Comparison of ENCODE assay signal across 6 cellular contexts in the genomic region with DNA sequence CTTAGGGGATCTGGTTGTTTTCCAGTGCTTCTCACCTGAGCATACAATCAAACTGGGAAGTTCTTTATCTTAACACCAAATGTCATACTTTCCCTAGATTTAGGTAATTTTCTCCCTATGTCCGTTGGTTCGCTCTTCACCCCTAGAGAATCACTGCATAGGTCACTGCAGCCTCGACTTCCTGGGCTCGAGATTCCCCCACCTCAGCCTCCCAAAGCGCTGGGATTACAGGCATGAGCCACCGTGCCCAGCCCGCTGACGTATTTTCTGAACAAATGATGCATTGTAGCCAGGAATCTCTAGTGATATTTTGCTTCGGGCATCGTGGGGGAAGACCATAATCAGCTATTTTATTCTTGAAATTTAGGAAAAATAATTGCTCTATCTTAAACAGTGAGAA. TPM values are rescaled to one million over a fixed set of nuclear protein-coding genes. Genes with fewer than 3 reads are reported as not detected.
DNase-seq lines count a peak whose midpoint lies in the region; TF ChIP-seq lines count a peak whose summit lies in the region.

No MANE protein-coding gene starts in this region.

- peak overlapping the region; percentile 99 for H3K4me3 Mint-ChIP-seq in activated CD4-positive, alpha-beta memory T cell treated with anti-CD3 and anti-CD28 coated beads for 36 hours

- no peaks in the 10 kb centered on the region for H3K9me3 ChIP-seq in liver (ENCODE audit: control insufficient read depth in 4 of 4, low read length in 3 of 4)

- peak overlapping the region in 2 of 3 donors; percentile 49 to 97 for H3K4me3 ChIP-seq in liver (ENCODE audit: low read depth in 1 of 3, low read length in 3 of 3)

- WGBS in liver = 49% methylated on average over 10 of the region's 10 CpGs

- peaks cover 6 to 30% (median 23%) of the 10 kb centered on the region in 4 donors for H3K36me3 ChIP-seq in liver (ENCODE audit: control insufficient read depth in 4 of 4, insufficient read depth in 3 of 4, low read depth in 1 of 4, low read length in 3 of 4)

- intact Hi-C loops in activated CD4-positive, alpha-beta memory T cell treated with anti-CD3 and anti-CD28 coated beads for 36 hours (cut with micrococcal nuclease) = loop anchor here (5.0 kb wide), 4 partner anchors 202 to 517 kb away; a partner anchor contains a TSS

- no peak for TF ChIP-seq CTCF in liver (IDR thresholded peaks at IDR 0.05; ENCODE audit: low read depth, low read length, missing input control)

- CTCF ChIA-PET in activated CD4-positive, alpha-beta memory T cell treated with anti-CD3 and anti-CD28 coated beads for 36 hours (lab: Charles Lee) = interaction anchor here (0.6 to 6.9 kb wide), 7 partner anchors 12 to 354 kb away, joined by 3 to 168 read pairs (median 3); a partner anchor contains a TSS

- H3K4me1 ChIP-seq in liver (ENCODE audit: control insufficient read depth in 4 of 4, insufficient read depth in 4 of 4, low read length in 3 of 4) = peaks cover 13 to 28% (median 19%) of the 10 kb centered on the region in 4 donors

- peaks cover 53% of the 10 kb centered on the region for H3K36me3 Mint-ChIP-seq in activated CD4-positive, alpha-beta memory T cell treated with anti-CD3 and anti-CD28 coated beads for 36 hours

- POLR2A ChIA-PET in activated CD4-positive, alpha-beta memory T cell treated with anti-CD3 and anti-CD28 coated beads for 36 hours (lab: Charles Lee) = interaction anchor here (1.0 to 6.7 kb wide), 4 partner anchors 9 to 334 kb away, joined by 3 to 101 read pairs (median 4); a partner anchor contains a TSS

- H3K27ac Mint-ChIP-seq in activated CD4-positive, alpha-beta memory T cell treated with anti-CD3 and anti-CD28 coated beads for 36 hours = peak overlapping the region; percentile 100

- no peaks in the 10 kb centered on the region for H3K27me3 ChIP-seq in liver (ENCODE audit: control insufficient read depth in 4 of 4, insufficient read depth in 4 of 4, low read length in 3 of 4)

- DNase-seq in Daoy (ENCODE audit: low read depth) (peak; percentile 57), NCI-H1417 treated with DMSO at 0.1 percent for 48 hours (lab: John Stamatoyannopoulos, UW) (no peak), KBM-7 (no peak)
- DNase-seq in activated CD4-positive, alpha-beta memory T cell treated with anti-CD3 and anti-CD28 coated beads for 36 hours = no peak
- no peak for DNase-seq in effector CD8-positive, alpha-beta T cell (lab: John Stamatoyannopoulos, UW)

- in situ Hi-C loops in KBM-7 (cut with MboI; ENCODE audit: low pct_unique_long_range_greater_than_20kb, low sequenced_read_pairs) = no loop called here

- no peaks in the 10 kb centered on the region for H3K27me3 Mint-ChIP-seq in activated CD4-positive, alpha-beta memory T cell treated with anti-CD3 and anti-CD28 coated beads for 36 hours

- H3K9me3 Mint-ChIP-seq in activated CD4-positive, alpha-beta memory T cell treated with anti-CD3 and anti-CD28 coated beads for 36 hours = no peaks in the 10 kb centered on the region

- peak overlapping the region; percentile 69 to 98 for H3K9ac ChIP-seq in liver (ENCODE audit: low read depth in 1 of 2, low read length in 2 of 2)

- TF ChIP-seq RAD21 in liver (IDR thresholded peaks at IDR 0.05) = no peak

- peaks cover 29% of the 10 kb centered on the region for H3K4me1 Mint-ChIP-seq in activated CD4-positive, alpha-beta memory T cell treated with anti-CD3 and anti-CD28 coated beads for 36 hours (ENCODE audit: low read depth)

- H3K27ac ChIP-seq in liver (ENCODE audit: low read depth in 1 of 2, low read length in 2 of 2) = peak overlapping the region; percentile 93 to 96

TF ChIP-seq in liver, 16 proteins besides CTCF, POLR2A, EP300 and RAD21:
- TF ChIP-seq JUND (IDR thresholded peaks at IDR 0.05) (no peak), TAF1 (conservative IDR thresholded peaks at IDR 0.05) (no peak), FOXA1 (IDR thresholded peaks at IDR 0.05) (no peak), EGR1 (IDR thresholded peaks at IDR 0.05; ENCODE audit: low read depth in 2 of 2) (no peak), YY1 (IDR thresholded peaks at IDR 0.05) (no peak), SP1 (IDR thresholded peaks at IDR 0.05) (no peak), RXRA (IDR thresholded peaks at IDR 0.05) (no peak), HNF4G (IDR thresholded peaks at IDR 0.05) (no peak), HNF4A (conservative IDR thresholded peaks at IDR 0.05) (no peak), FOXA2 (IDR thresholded peaks at IDR 0.05) (no peak)
- TF ChIP-seq, protein P1, sequence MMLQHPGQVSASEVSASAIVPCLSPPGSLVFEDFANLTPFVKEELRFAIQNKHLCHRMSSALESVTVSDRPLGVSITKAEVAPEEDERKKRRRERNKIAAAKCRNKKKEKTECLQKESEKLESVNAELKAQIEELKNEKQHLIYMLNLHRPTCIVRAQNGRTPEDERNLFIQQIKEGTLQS (IDR thresholded peaks at IDR 0.05) = no peak

RNA-seq across cellular contexts. Expression of a gene that starts 1.1 kb away (rescaled TPM):
- 4,200 and 4,689 TPM in 2 replicates for total RNA-seq in Daoy (2014; rRNA removed; shearing (Covaris generic))
- 1,000 to 10,000 TPM; 5,210 to 5,251 TPM for total RNA-seq in activated CD4-positive, alpha-beta memory T cell treated with anti-CD3 and anti-CD28 coated beads for 36 hours
- 1,000 to 10,000 TPM in 1 of 2 donors, 100 to 1,000 TPM in 1; 979 to 1,323 TPM for total RNA-seq in liver
- polyA plus RNA-seq in liver = 1,000 to 10,000 TPM; 1,640 to 2,155 TPM

RNA-seq across cellular contexts. Expression of a gene that starts 2.7 kb away (rescaled TPM):
- 2.5 and 3.5 TPM in 2 replicates for total RNA-seq in Daoy (2014; rRNA removed; shearing (Covaris generic))
- total RNA-seq in activated CD4-positive, alpha-beta memory T cell treated with anti-CD3 and anti-CD28 coated beads for 36 hours = 1 to 10 TPM; 5.1 to 7.2 TPM
- 1 to 10 TPM; 2.0 to 5.2 TPM for total RNA-seq in liver
- 1 to 10 TPM; 1.3 to 1.8 TPM for polyA plus RNA-seq in liver

RNA-seq across cellular contexts. Expression of a gene that starts 11.0 kb away (rescaled TPM):
- total RNA-seq in Daoy (2014; rRNA removed; shearing (Covaris generic)) = 384 and 456 TPM in 2 replicates
- total RNA-seq in activated CD4-positive, alpha-beta memory T cell treated with anti-CD3 and anti-CD28 coated beads for 36 hours = 100 to 1,000 TPM; 399 to 410 TPM
- 100 to 1,000 TPM in 1 of 2 donors, 10 to 100 TPM in 1; 74.3 to 148 TPM for total RNA-seq in liver
- 10 to 100 TPM; 56.8 to 62.9 TPM for polyA plus RNA-seq in liver

RNA-seq across cellular contexts. Expression of a gene that starts 12.7 kb away (rescaled TPM):
- total RNA-seq in Daoy (2014; rRNA removed; shearing (Covaris generic)) = 54.3 and 69.6 TPM in 2 replicates
- 100 to 1,000 TPM; 142 to 146 TPM for total RNA-seq in activated CD4-positive, alpha-beta memory T cell treated with anti-CD3 and anti-CD28 coated beads for 36 hours
- total RNA-seq in liver = 10 to 100 TPM; 59.5 to 93.5 TPM
- 10 to 100 TPM; 41.0 to 58.1 TPM for polyA plus RNA-seq in liver

RNA-seq across cellular contexts. Expression of a gene that starts 35.4 kb away (rescaled TPM):
- total RNA-seq in Daoy (2014; rRNA removed; shearing (Covaris generic)) = 0.63 TPM in 1 of 2 replicates, not detected in the other
- under 1 TPM; 0.82 to 0.86 TPM for total RNA-seq in activated CD4-positive, alpha-beta memory T cell treated with anti-CD3 and anti-CD28 coated beads for 36 hours
- total RNA-seq in liver = 100 to 1,000 TPM in 1 of 2 donors, 10 to 100 TPM in 1; 69.0 to 141 TPM
- 10 to 100 TPM; 32.4 to 34.2 TPM for polyA plus RNA-seq in liver
